In genomic region chr4:111283066-111283677, GRCh38 we compare ENCODE assay signal across 7 cellular contexts.
DNase-seq lines count a peak whose midpoint lies in the region; ATAC-seq and TF ChIP-seq lines count a peak whose summit lies in the region.

No MANE protein-coding gene starts in this region.

- H3K4me3 ChIP-seq in fibroblast of villous mesenchyme (ENCODE audit: low read depth, low read length), result no peak overlapping the region

- peak; percentile 84 for ATAC-seq in GM21619 (IDR thresholded peaks at IDR 0.05; ENCODE audit: unreplicated experiment)

- TF ChIP-seq CTCF in fibroblast of villous mesenchyme (IDR thresholded peaks at IDR 0.05; ENCODE audit: insufficient read depth, low read depth, low read length), result peak; percentile 94

- DNase-seq in GDM1 (lab: John Stamatoyannopoulos, UW), result peak; percentile 10
- DNase-seq in NAMALWA (ENCODE audit: low spot score), result peak; percentile 74
- peak; percentile 48 to 61 for DNase-seq in activated CD4-positive, alpha-beta T cell treated with anti-CD3 and anti-CD28 coated beads, Interleukin-2, amount 50 U/mL, for 48 hours
- DNase-seq in fibroblast of villous mesenchyme (ENCODE audit: low read depth), result peak; percentile 69
- peak; percentile 21 for DNase-seq in pons (ENCODE audit: low spot score)
- no peak for DNase-seq in cerebellum (ENCODE audit: low spot score)
